24 cellular contexts compared by ENCODE assay signal in genomic region chr1:18190598-18190997, GRCh38.
DNase-seq lines count a peak whose midpoint lies in the region; ATAC-seq, FAIRE-seq and TF ChIP-seq lines count a peak whose summit lies in the region.
"Had no signal": no experiment of that assay in that cellular context is flagged by ENCODE, and none has a peak within 500 bp of the region (broad histone marks: within the 10 kb centered on the region; RNA-seq: fewer than 3 reads in every experiment).

No MANE protein-coding gene starts in this region.

- DNase-seq in BE2C (peak; percentile 44), NCI-H524 (lab: John Stamatoyannopoulos, UW) (peak; percentile 65 to 80), kidney (peak; percentile 10)
- no peak for DNase-seq in activated CD4-positive, alpha-beta T cell treated with anti-CD3 and anti-CD28 coated beads, Interleukin-2, amount 10 ng/mL, durations not matched to agents 24 days and 14 days
- DNase-seq in CD8-positive, alpha-beta memory T cell: no peak
- DNase-seq: Calu3; CD4-positive, CD25-positive, alpha-beta regulatory T cell; IMR-90; Karpas-422; MG63; NCI-H1048; NCI-H1436; NCI-H2029; NCI-H345; NCI-H526 treated with DMSO at 0.1 percent for 48 hours; RPMI8226; SIG-M5 had no signal

- no peaks in the 10 kb centered on the region for H3K9me3 ChIP-seq in BE2C
- H3K9me3 ChIP-seq in kidney (ENCODE audit: control insufficient read depth in 1 of 2, low read length in 2 of 2): no peaks in the 10 kb centered on the region
- no peaks in the 10 kb centered on the region for H3K9me3 ChIP-seq in CD8-positive, alpha-beta memory T cell (ENCODE audit: low read length)
- H3K9me3 ChIP-seq: HAP-1, MG63 had no signal

- no peak for ATAC-seq in SK-N-SH treated with all-trans-retinoic acid at 6 μM for 48 hours
- ATAC-seq in GM18520 (IDR thresholded peaks at IDR 0.05; ENCODE audit: unreplicated experiment): no peak
- no peak for ATAC-seq in HG03342 (IDR thresholded peaks at IDR 0.05; ENCODE audit: unreplicated experiment)

- H3K36me3 Mint-ChIP-seq in activated CD4-positive, alpha-beta T cell treated with anti-CD3 and anti-CD28 coated beads, Interleukin-2, amount 10 ng/mL, durations not matched to agents 24 days and 14 days (ENCODE audit: low read depth): no peaks in the 10 kb centered on the region
- H3K36me3 Mint-ChIP-seq in CD8-positive, alpha-beta memory T cell: no peaks in the 10 kb centered on the region
- H3K36me3 Mint-ChIP-seq: CD4-positive, CD25-positive, alpha-beta regulatory T cell had no signal

- no peak overlapping the region for H3K27ac Mint-ChIP-seq in activated CD4-positive, alpha-beta T cell treated with anti-CD3 and anti-CD28 coated beads, Interleukin-2, amount 10 ng/mL, durations not matched to agents 24 days and 14 days
- H3K27ac Mint-ChIP-seq in CD8-positive, alpha-beta memory T cell: no peak overlapping the region
- H3K27ac Mint-ChIP-seq: CD4-positive, CD25-positive, alpha-beta regulatory T cell; T-helper 1 cell treated with Interleukin-12 subunit alpha and Interleukin-12 subunit beta and Interleukin-4 antibody, amounts not matched to agents 30 μg/mL and 1 μg/mL, for 36 hours had no signal

- H3K4me1 Mint-ChIP-seq in activated CD4-positive, alpha-beta T cell treated with anti-CD3 and anti-CD28 coated beads, Interleukin-2, amount 10 ng/mL, durations not matched to agents 24 days and 14 days: no peaks in the 10 kb centered on the region
- no peaks in the 10 kb centered on the region for H3K4me1 Mint-ChIP-seq in CD8-positive, alpha-beta memory T cell
- H3K4me1 Mint-ChIP-seq: CD4-positive, CD25-positive, alpha-beta regulatory T cell had no signal

- no peak overlapping the region for H3K27ac ChIP-seq in kidney (ENCODE audit: low read depth in 2 of 2, low read length in 2 of 2)
- no peak overlapping the region for H3K27ac ChIP-seq in CD8-positive, alpha-beta memory T cell (ENCODE audit: low read depth, low read length)
- H3K27ac ChIP-seq: 22Rv1 had no signal

- no peak for TF ChIP-seq CTCF in BE2C (IDR thresholded peaks at IDR 0.05; ENCODE audit: low read depth, low read length)
- no peak for TF ChIP-seq CTCF in kidney (IDR thresholded peaks at IDR 0.05; ENCODE audit: borderline replicate concordance, extremely low read depth, insufficient read depth)

- no peak overlapping the region for H3K4me3 Mint-ChIP-seq in activated CD4-positive, alpha-beta T cell treated with anti-CD3 and anti-CD28 coated beads, Interleukin-2, amount 10 ng/mL, durations not matched to agents 24 days and 14 days
- H3K4me3 Mint-ChIP-seq in CD8-positive, alpha-beta memory T cell: no peak overlapping the region
- H3K4me3 Mint-ChIP-seq: CD4-positive, CD25-positive, alpha-beta regulatory T cell; T-helper 1 cell treated with Interleukin-12 subunit alpha and Interleukin-12 subunit beta and Interleukin-4 antibody, amounts not matched to agents 30 μg/mL and 1 μg/mL, for 36 hours had no signal

- H3K9me3 Mint-ChIP-seq in activated CD4-positive, alpha-beta T cell treated with anti-CD3 and anti-CD28 coated beads, Interleukin-2, amount 10 ng/mL, durations not matched to agents 24 days and 14 days: no peaks in the 10 kb centered on the region
- H3K9me3 Mint-ChIP-seq in CD8-positive, alpha-beta memory T cell: no peaks in the 10 kb centered on the region
- H3K9me3 Mint-ChIP-seq: T-helper 1 cell treated with Interleukin-12 subunit alpha and Interleukin-12 subunit beta and Interleukin-4 antibody, amounts not matched to agents 30 μg/mL and 1 μg/mL, for 36 hours had no signal

- CTCF ChIA-PET in CD8-positive, alpha-beta memory T cell (lab: Charles Lee): no interaction called here

- H3K27me3 ChIP-seq in BE2C: no peaks in the 10 kb centered on the region
- H3K27me3 ChIP-seq in CD8-positive, alpha-beta memory T cell (ENCODE audit: insufficient read depth, low read length, poor library complexity, severe bottlenecking): no peaks in the 10 kb centered on the region

- intact Hi-C loops in kidney (cut with DNase I): no loop called here
- intact Hi-C loops in activated CD4-positive, alpha-beta T cell treated with anti-CD3 and anti-CD28 coated beads, Interleukin-2, amount 10 ng/mL, durations not matched to agents 24 days and 14 days (cut with micrococcal nuclease): no loop called here

- no peak overlapping the region for H3K9ac ChIP-seq in kidney (ENCODE audit: low read length in 2 of 2)

- H3K36me3 ChIP-seq in BE2C (no peaks in the 10 kb centered on the region), kidney (ENCODE audit: control insufficient read depth in 1 of 2, insufficient read depth in 2 of 2, low read length in 2 of 2) (no peaks in the 10 kb centered on the region)
- no peaks in the 10 kb centered on the region for H3K36me3 ChIP-seq in CD8-positive, alpha-beta memory T cell (ENCODE audit: insufficient read depth, low read length)
- H3K36me3 ChIP-seq: HAP-1, MG63 had no signal

- peaks cover 2% of the 10 kb centered on the region; the same call in 1 of the 2 replicates for H3K4me1 ChIP-seq in BE2C
- H3K4me1 ChIP-seq in kidney (ENCODE audit: control insufficient read depth in 1 of 2, insufficient read depth in 1 of 2, low read depth in 1 of 2, low read length in 2 of 2): no peaks in the 10 kb centered on the region
- no peaks in the 10 kb centered on the region for H3K4me1 ChIP-seq in CD8-positive, alpha-beta memory T cell (ENCODE audit: insufficient read depth, low read length)
- H3K4me1 ChIP-seq: HAP-1 had no signal

- H3K27me3 Mint-ChIP-seq in activated CD4-positive, alpha-beta T cell treated with anti-CD3 and anti-CD28 coated beads, Interleukin-2, amount 10 ng/mL, durations not matched to agents 24 days and 14 days: peaks cover 2% of the 10 kb centered on the region
- H3K27me3 Mint-ChIP-seq in CD8-positive, alpha-beta memory T cell: peaks cover 16 to 24% of the 10 kb centered on the region in 2 donors

- H3K4me3 ChIP-seq in BE2C (ENCODE audit: low read depth, low read length) (no peak overlapping the region), kidney (ENCODE audit: low read length in 2 of 2) (no peak overlapping the region)
- no peak overlapping the region for H3K4me3 ChIP-seq in CD8-positive, alpha-beta memory T cell (ENCODE audit: low read length)
- H3K4me3 ChIP-seq: HAP-1, MG63 had no signal

- POLR2A ChIA-PET in CD8-positive, alpha-beta memory T cell (lab: Charles Lee): no interaction called here

- FAIRE-seq in kidney (lab: Jason Lieb, UNC): no peak
- FAIRE-seq: HTR-8/SVneo had no signal

TF ChIP-seq in SK-N-SH treated with all-trans-retinoic acid at 6 μM for 48 hours, 23 proteins besides CTCF, POLR2A, EP300 and RAD21:
- TF ChIP-seq PATZ1 (CRISPR knock-in tag; IDR thresholded peaks at IDR 0.05; ENCODE audit: borderline replicate concordance) (no peak), TCF4 (CRISPR knock-in tag; IDR thresholded peaks at IDR 0.05; ENCODE audit: borderline replicate concordance) (peak; percentile 69)

Comparison
In these comparisons a context has a peak if more than half of its experiments do, and no peak if none do; other contexts are left out.
1. DNase-seq: peak in BE2C (single experiment), NCI-H524 (2 of 2) and kidney (single experiment); none in activated CD4-positive, alpha-beta T cell treated with anti-CD3 and anti-CD28 coated beads, Interleukin-2, amount 10 ng/mL, durations not matched to agents 24 days and 14 days (single experiment) and CD8-positive, alpha-beta memory T cell (0 of 5).